ENCODE assay signal across 9 cellular contexts in genomic region chr14:23285530-23286019, GRCh38. TPM values are rescaled to one million over a fixed set of nuclear protein-coding genes. Genes with fewer than 3 reads are reported as not detected.
DNase-seq lines count a peak whose midpoint lies in the region; ATAC-seq and TF ChIP-seq lines count a peak whose summit lies in the region.
"Had no signal": no experiment of that assay in that cellular context is flagged by ENCODE, and none has a peak within 500 bp of the region (broad histone marks: within the 10 kb centered on the region; RNA-seq: fewer than 3 reads in every experiment).

No MANE protein-coding gene starts in this region.

- no peaks in the 10 kb centered on the region for H3K27me3 Mint-ChIP-seq in natural killer cell (ENCODE audit: low read depth in 2 of 2)

- peak overlapping the region; percentile 95 for H3K4me3 Mint-ChIP-seq in natural killer cell

- TF ChIP-seq CTCF in epithelial cell of esophagus (IDR thresholded peaks at IDR 0.05; ENCODE audit: insufficient read depth, low read depth, low read length, missing control alignments) = no peak
- TF ChIP-seq CTCF in natural killer cell (IDR thresholded peaks at IDR 0.05) = no peak

- no peaks in the 10 kb centered on the region for H3K9me3 Mint-ChIP-seq in natural killer cell

- DNase-seq in NCI-H82 (lab: John Stamatoyannopoulos, UW) = peak; percentile 91
- no peak for DNase-seq in NCI-H82 treated with DMSO at 0.1 percent for 48 hours (lab: John Stamatoyannopoulos, UW; ENCODE audit: unreplicated experiment)
- peak; percentile 8 for DNase-seq in RPMI7951 (ENCODE audit: low read depth)
- DNase-seq in epithelial cell of esophagus (ENCODE audit: low read depth) = no peak
- no peak for DNase-seq in natural killer cell
- no peak for DNase-seq in HT-29 (ENCODE audit: low spot score)

- ATAC-seq in HG02840 (IDR thresholded peaks at IDR 0.05; ENCODE audit: low FRiP score, unreplicated experiment) = peak; percentile 5
- peak; percentile 24 to 36 (median 35) for ATAC-seq in natural killer cell
- no peak for ATAC-seq in GM21360 (IDR thresholded peaks at IDR 0.05; ENCODE audit: unreplicated experiment)

- H3K4me1 Mint-ChIP-seq in natural killer cell = peaks cover 13 to 18% of the 10 kb centered on the region in 2 donors

- no peaks in the 10 kb centered on the region for H3K36me3 Mint-ChIP-seq in natural killer cell

- peak overlapping the region; percentile 77 for H3K4me3 ChIP-seq in epithelial cell of esophagus (ENCODE audit: low read length)

- intact Hi-C loops in natural killer cell (cut with micrococcal nuclease) = loop anchor here (1.0 kb wide), 2 partner anchors 16 to 36 kb away; partner anchors contain the start of gene PABPN1

- peak overlapping the region; percentile 90 to 94 for H3K27ac Mint-ChIP-seq in natural killer cell

RNA-seq across cellular contexts. Expression of gene HOMEZ, which starts 0.4 kb away (rescaled TPM):
- total RNA-seq in RPMI7951 (2014; rRNA removed; shearing (Covaris generic)) = 6.4 and 9.9 TPM in 2 replicates
- total RNA-seq in natural killer cell = 10 to 100 TPM in 1 of 3 donors, 1 to 10 TPM in 2; 5.1 to 10.1 (median 7.0) TPM
- 4.3 and 7.9 TPM in 2 replicates for total RNA-seq in HT-29 (2014; rRNA removed; shearing (Covaris generic))

RNA-seq across cellular contexts. Expression of gene PPP1R3E, which starts 17.1 kb away (rescaled TPM):
- total RNA-seq in RPMI7951 (2014; rRNA removed; shearing (Covaris generic)) = 3.0 and 4.3 TPM in 2 replicates
- 10 to 100 TPM; 13.2 to 27.8 (median 25.1) TPM for total RNA-seq in natural killer cell
- 2.7 and 4.3 TPM in 2 replicates for total RNA-seq in HT-29 (2014; rRNA removed; shearing (Covaris generic))

RNA-seq across cellular contexts. Expression of gene BCL2L2, which starts 21.1 kb away (rescaled TPM):
- 7.1 and 9.5 TPM in 2 replicates for total RNA-seq in RPMI7951 (2014; rRNA removed; shearing (Covaris generic))
- 10 to 100 TPM; 13.8 to 25.3 (median 14.4) TPM for total RNA-seq in natural killer cell
- 14.6 and 20.3 TPM in 2 replicates for total RNA-seq in HT-29 (2014; rRNA removed; shearing (Covaris generic))

RNA-seq across cellular contexts. Expression of gene PABPN1, which starts 35.7 kb away (rescaled TPM):
- total RNA-seq in RPMI7951 (2014; rRNA removed; shearing (Covaris generic)) = 45.6 and 49.7 TPM in 2 replicates
- total RNA-seq in natural killer cell = 100 to 1,000 TPM; 226 to 261 (median 238) TPM
- total RNA-seq in HT-29 (2014; rRNA removed; shearing (Covaris generic)) = 63.4 and 72.1 TPM in 2 replicates

RNA-seq across cellular contexts. Expression of gene RNF212B, which starts 47.8 kb away (rescaled TPM):
- total RNA-seq in RPMI7951 (2014; rRNA removed; shearing (Covaris generic)) = not detected in 2 replicates
- not detected for total RNA-seq in natural killer cell
- not detected in 2 replicates for total RNA-seq in HT-29 (2014; rRNA removed; shearing (Covaris generic))
- total RNA-seq: Daoy had no signal

Comparison
In these comparisons a context has a peak if more than half of its experiments do, and no peak if none do; other contexts are left out.
1. DNase-seq: peak in NCI-H82 (single experiment) and RPMI7951 (single experiment); none in NCI-H82 treated with DMSO at 0.1 percent for 48 hours (single experiment), epithelial cell of esophagus (single experiment), natural killer cell (single experiment) and HT-29 (single experiment).